18 cellular contexts compared by ENCODE assay signal in genomic region chr9:21680590-21680989, GRCh38.
DNase-seq lines count a peak whose midpoint lies in the region; ATAC-seq, FAIRE-seq and TF ChIP-seq lines count a peak whose summit lies in the region.
"Had no signal": no experiment of that assay in that cellular context is flagged by ENCODE, and none has a peak within 500 bp of the region (broad histone marks: within the 10 kb centered on the region; RNA-seq: fewer than 3 reads in every experiment).

No MANE protein-coding gene starts in this region.

- peaks cover 3% of the 10 kb centered on the region for H3K27me3 Mint-ChIP-seq in activated T-helper 17 cell treated with anti-CD3 and anti-CD28 coated beads, Interleukin-2, amount 50 U/mL, for 72 hours

- no peak overlapping the region for H3K18ac ChIP-seq in H1 (ENCODE audit: extremely low read depth, low read length)

- CTCF ChIA-PET in A549 (lab: Yijun Ruan, JAX) (no interaction called here), H1 (lab: Charles Lee; ENCODE audit: partially characterized antibody) (interaction anchor here (1.3 kb wide), 1 partner anchor 47 kb away, joined by 3 read pairs; no protein-coding TSS in a partner anchor)

- H2BK15ac ChIP-seq in H1 (ENCODE audit: low read length) = no peak overlapping the region

- H3K27ac ChIP-seq in A549 (peak overlapping the region; percentile 92 to 94), H1 (ENCODE audit: low read depth, low read length) (no peak overlapping the region), keratinocyte (ENCODE audit: control insufficient read depth, insufficient read depth, low read length) (peak overlapping the region; percentile 95)

- H3K4me3 ChIP-seq in A549 = peak overlapping the region; percentile 8; the same call in 1 of the 3 replicates
- H3K4me3 ChIP-seq in H1 (ENCODE audit: extremely low read depth in 1 of 4, insufficient read depth in 2 of 4, low read depth in 3 of 4, low read length in 4 of 4) = no peak overlapping the region
- H3K4me3 ChIP-seq in keratinocyte (ENCODE audit: control insufficient read depth in 2 of 3, extremely low read depth in 1 of 3, insufficient read depth in 2 of 3, low read depth in 1 of 3, low read length in 3 of 3) = peak overlapping the region in 1 of 3 experiments; percentile 9

- H3K4me1 Mint-ChIP-seq in activated T-helper 17 cell treated with anti-CD3 and anti-CD28 coated beads, Interleukin-2, amount 50 U/mL, for 72 hours = peaks cover 9% of the 10 kb centered on the region

- dilution Hi-C loops in keratinocyte (cut with MboI; ENCODE audit: extremely low pct_ligation_motif_present, low sequenced_read_pairs) = no loop called here

- no peaks in the 10 kb centered on the region for H3K27me3 ChIP-seq in H1 (replicated peaks in 1 of 4; ENCODE audit: control insufficient read depth in 3 of 4, extremely low read depth in 1 of 4, insufficient read depth in 3 of 4, low read length in 3 of 4)
- H3K27me3 ChIP-seq in keratinocyte (ENCODE audit: control insufficient read depth, extremely low read depth, insufficient read depth, low read length) = no peaks in the 10 kb centered on the region

- no peak overlapping the region for H3K4ac ChIP-seq in H1 (replicated peaks; ENCODE audit: insufficient read length, low read depth, low read length)

- FAIRE-seq in A549 (lab: Jason Lieb, UNC) (peak; percentile 97), H1 (lab: Jason Lieb, UNC) (no peak), keratinocyte (lab: Jason Lieb, UNC) (peak; percentile 68)
- FAIRE-seq: GM12891, GM18507 had no signal

- no peak for TF ChIP-seq EP300 in A549 (IDR thresholded peaks at IDR 0.05)
- no peak for TF ChIP-seq EP300 in H1 (IDR thresholded peaks at IDR 0.05; ENCODE audit: borderline replicate concordance in 1 of 2, low read depth in 2 of 2, low read length in 2 of 2)

- no peak overlapping the region for H3K14ac ChIP-seq in H1 (ENCODE audit: insufficient read length)

- H2BK5ac ChIP-seq in H1 (ENCODE audit: low read depth, low read length) = no peak overlapping the region

- TF ChIP-seq POLR2A in A549 (IDR thresholded peaks at IDR 0.05; ENCODE audit: low read length) = no peak
- TF ChIP-seq POLR2A in H1 (IDR thresholded peaks at IDR 0.05; ENCODE audit: control extremely low read depth in 1 of 2, low read depth in 2 of 2, low read length in 2 of 2) = no peak

- ATAC-seq in A549 = no peak
- no peak for ATAC-seq in activated T-helper 17 cell treated with anti-CD3 and anti-CD28 coated beads, Interleukin-2, amount 50 U/mL, for 72 hours (replicated peaks)

- no peak for TF ChIP-seq CTCF in A549 (IDR thresholded peaks at IDR 0.05)
- no peak for TF ChIP-seq CTCF in H1 (IDR thresholded peaks at IDR 0.05; ENCODE audit: control extremely low read depth in 1 of 3, insufficient read depth in 1 of 3, low read depth in 1 of 3, low read length in 3 of 3)
- no peak for TF ChIP-seq CTCF in keratinocyte (optimal IDR thresholded peaks at IDR 0.05 in 1 of 3, IDR thresholded peaks at IDR 0.05 in 1 of 3, conservative IDR thresholded peaks at IDR 0.05 in 1 of 3; ENCODE audit: extremely low read depth in 1 of 3, insufficient read depth in 2 of 3, low read length in 3 of 3)

- H3K4me2 ChIP-seq in A549 = peak overlapping the region; percentile 82
- no peak overlapping the region for H3K4me2 ChIP-seq in H1 (ENCODE audit: insufficient read depth in 1 of 2, low read depth in 2 of 2, low read length in 2 of 2)
- H3K4me2 ChIP-seq in keratinocyte (ENCODE audit: control insufficient read depth, extremely low read depth, insufficient read depth, low read depth, low read length) = peak overlapping the region; percentile 84

- no peaks in the 10 kb centered on the region for H3K9me3 Mint-ChIP-seq in activated T-helper 17 cell treated with anti-CD3 and anti-CD28 coated beads, Interleukin-2, amount 50 U/mL, for 72 hours

- TF ChIP-seq RAD21 in A549 (conservative IDR thresholded peaks at IDR 0.05 in 1 of 2, IDR thresholded peaks at IDR 0.05 in 1 of 2) = no peak
- no peak for TF ChIP-seq RAD21 in H1 (IDR thresholded peaks at IDR 0.05 in 1 of 2, conservative IDR thresholded peaks at IDR 0.05 in 1 of 2; ENCODE audit: low read depth in 2 of 2, low read length in 2 of 2)

- DNase-seq in A549 (ENCODE audit: low read depth in 1 of 2, low spot score in 1 of 2) = peak in 1 of 2 experiments; percentile 59
- DNase-seq in HT-29 (ENCODE audit: low spot score) = peak; percentile 78
- DNase-seq in H1 (ENCODE audit: low read depth in 1 of 2, low spot score in 2 of 2) = no peak
- DNase-seq in keratinocyte (ENCODE audit: low read depth, low spot score) = no peak
- no peak for DNase-seq in cerebellum (ENCODE audit: low spot score)
- DNase-seq in AG08395 (ENCODE audit: low spot score) = no peak
- no peak for DNase-seq in NCI-H2171 treated with DMSO at 0.1 percent for 48 hours (lab: John Stamatoyannopoulos, UW)
- DNase-seq: C1 segment of cervical spinal cord, DND-41, GOT3, KG1, NCI-H1436, NCI-H2029, NCI-H2171, SIG-M5 had no signal

- 0 out of 2 replicates have a peak overlapping the region, but pooled peaks have one; percentile 15 for H2AFZ ChIP-seq in H1 (ENCODE audit: low read length)
- H2AFZ ChIP-seq in keratinocyte (ENCODE audit: control insufficient read depth, low read length) = peak overlapping the region; percentile 43

- H4K8ac ChIP-seq in H1 (ENCODE audit: extremely low read depth, insufficient read depth, low read length) = no peak overlapping the region

- no peak overlapping the region for H3K56ac ChIP-seq in H1 (replicated peaks; ENCODE audit: insufficient read length, low read depth, low read length)

- no peak overlapping the region for H2AK5ac ChIP-seq in H1 (ENCODE audit: low read depth, low read length)

- H3K27ac Mint-ChIP-seq in activated T-helper 17 cell treated with anti-CD3 and anti-CD28 coated beads, Interleukin-2, amount 50 U/mL, for 72 hours = no peak overlapping the region

- no peak overlapping the region for H2BK20ac ChIP-seq in H1 (ENCODE audit: low read length)

- no peaks in the 10 kb centered on the region for H3K9me1 ChIP-seq in keratinocyte (ENCODE audit: control insufficient read depth, extremely low read depth, insufficient read depth, low read length)

- no peaks in the 10 kb centered on the region for H3K23me2 ChIP-seq in H1 (ENCODE audit: low read depth, low read length)

- H4K20me1 ChIP-seq in H1 (replicated peaks in 1 of 2; ENCODE audit: control insufficient read depth in 1 of 2, insufficient read depth in 2 of 2, low read length in 2 of 2) (no peaks in the 10 kb centered on the region), keratinocyte (ENCODE audit: control insufficient read depth, extremely low read depth, insufficient read depth, low read length) (no peaks in the 10 kb centered on the region)

- POLR2A ChIA-PET in A549 (lab: Yijun Ruan, JAX) = interaction anchor here (0.6 to 4.8 kb wide), 4 partner anchors 88 to 122 kb away, joined by 3 to 61 read pairs (median 12); partner anchors contain the start of gene MTAP
- POLR2A ChIA-PET in H1 (lab: Charles Lee; ENCODE audit: partially characterized antibody) = no interaction called here

- peaks cover 92% of the 10 kb centered on the region for H3K4me1 ChIP-seq in A549
- H3K4me1 ChIP-seq in H1 (replicated peaks in 1 of 4; ENCODE audit: control insufficient read depth in 3 of 4, insufficient read depth in 4 of 4, low read length in 3 of 4) = no peaks in the 10 kb centered on the region
- H3K4me1 ChIP-seq in keratinocyte (ENCODE audit: control insufficient read depth, extremely low read depth, insufficient read depth, low read length) = peaks cover 90% of the 10 kb centered on the region

- no peaks in the 10 kb centered on the region for H3K36me3 Mint-ChIP-seq in activated T-helper 17 cell treated with anti-CD3 and anti-CD28 coated beads, Interleukin-2, amount 50 U/mL, for 72 hours (ENCODE audit: low read depth)

- no peaks in the 10 kb centered on the region for H3K36me3 ChIP-seq in H1 (ENCODE audit: control insufficient read depth in 2 of 4, insufficient read depth in 4 of 4, low read length in 3 of 4)
- no peaks in the 10 kb centered on the region for H3K36me3 ChIP-seq in keratinocyte (ENCODE audit: control insufficient read depth in 2 of 2, extremely low read depth in 1 of 2, insufficient read depth in 2 of 2, low read length in 2 of 2)

- no peak overlapping the region for H3K23ac ChIP-seq in H1 (ENCODE audit: insufficient read length)

- H3K9me3 ChIP-seq in A549 = no peaks in the 10 kb centered on the region
- H3K9me3 ChIP-seq in H1 (ENCODE audit: insufficient read depth in 2 of 2, low read depth in 1 of 2, low read length in 1 of 2) = no peaks in the 10 kb centered on the region
- no peaks in the 10 kb centered on the region for H3K9me3 ChIP-seq in keratinocyte (ENCODE audit: control insufficient read depth, low read depth, low read length)

- no peak overlapping the region for H3K4me3 Mint-ChIP-seq in activated T-helper 17 cell treated with anti-CD3 and anti-CD28 coated beads, Interleukin-2, amount 50 U/mL, for 72 hours

- no peak overlapping the region for H4K5ac ChIP-seq in H1 (ENCODE audit: insufficient read length, low read depth, low read length)

- H3K9ac ChIP-seq in H1 (replicated peaks in 1 of 4; ENCODE audit: extremely low read depth in 1 of 4, low read depth in 3 of 4, low read length in 3 of 4) = no peak overlapping the region
- peak overlapping the region; percentile 66 for H3K9ac ChIP-seq in keratinocyte (ENCODE audit: control insufficient read depth, extremely low read depth, insufficient read depth, low read length)

- no peak overlapping the region for H2BK12ac ChIP-seq in H1 (ENCODE audit: low read depth, low read length)

- H3K79me2 ChIP-seq in H1 (ENCODE audit: control insufficient read depth in 1 of 2, insufficient read depth in 2 of 2, low read length in 2 of 2) = no peaks in the 10 kb centered on the region
- H3K79me2 ChIP-seq in keratinocyte (ENCODE audit: control insufficient read depth, insufficient read depth, low read length) = peaks cover 4% of the 10 kb centered on the region

- H2BK120ac ChIP-seq in H1 (replicated peaks; ENCODE audit: low read depth, low read length) = no peak overlapping the region

- H4K91ac ChIP-seq in H1 (replicated peaks; ENCODE audit: insufficient read length, low read length) = no peak overlapping the region

- WGBS in A549 (ENCODE audit: missing lambda C conversion rate) = 1% methylated on average over 4 of the region's 4 CpGs
- 92% methylated on average over 4 of the region's 4 CpGs; no CpG with 5 or more reads in 1 of the 2 experiments for WGBS in H1 (ENCODE audit: extremely low coverage in 1 of 2, insufficient coverage in 1 of 2, insufficient read length in 1 of 2, insufficient replicate concordance in 2 of 2, low coverage in 1 of 2, low lambda C conversion rate in 2 of 2, missing lambda C conversion rate in 1 of 2), 2 experiments

- no peaks in the 10 kb centered on the region for H3K79me1 ChIP-seq in H1 (ENCODE audit: low read depth, low read length)

TF ChIP-seq in A549, 52 proteins besides CTCF, POLR2A, EP300 and RAD21 (continues in another document):
- 0 out of 2 replicates have a peak, but pooled peaks have one; percentile 13 for TF ChIP-seq EHF (CRISPR knock-in tag; IDR thresholded peaks at IDR 0.05)

TF ChIP-seq in H1, 55 proteins besides CTCF, POLR2A, EP300 and RAD21:
- no peak for TF ChIP-seq SUZ12 (IDR thresholded peaks at IDR 0.05; ENCODE audit: low read length)
- no peak for TF ChIP-seq BRCA1 (IDR thresholded peaks at IDR 0.05; ENCODE audit: low read depth, low read length)

Comparison
In these comparisons a context has a peak if more than half of its experiments do, and no peak if none do; other contexts are left out.
1. H3K4me2 ChIP-seq: peak in A549 (single experiment) and keratinocyte (single experiment); none in H1 (0 of 2).
2. Of the 18 proteins assayed by ChIP-seq in both H1 and A549: peak only in H1: none; only in A549: E2F6 and MAX; in both: none; in neither: 15; mixed calls (peak in some experiments, not most) for 1.